33 cellular contexts compared by ENCODE assay signal in the genomic region with DNA sequence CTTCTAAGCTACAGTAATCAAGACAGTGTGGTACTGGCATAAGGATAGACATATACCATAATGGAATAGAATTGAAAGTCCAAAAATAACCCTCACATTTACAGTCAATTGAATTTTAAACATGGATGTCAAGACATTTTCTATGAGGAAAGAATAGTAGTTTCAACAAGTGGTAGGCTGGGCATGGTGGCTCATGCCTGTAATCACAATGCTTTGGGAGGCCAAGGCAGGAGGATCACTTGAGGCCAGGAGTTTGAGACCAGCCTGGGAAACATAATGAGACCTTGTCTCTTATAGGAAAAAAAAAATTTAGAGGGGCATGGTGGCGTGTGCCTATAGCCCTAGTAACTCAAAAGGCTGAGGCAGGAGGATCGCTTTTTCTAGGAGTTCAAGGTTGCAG.
DNase-seq lines count a peak whose midpoint lies in the region; ATAC-seq, FAIRE-seq and TF ChIP-seq lines count a peak whose summit lies in the region.
"Had no signal": no experiment of that assay in that cellular context is flagged by ENCODE, and none has a peak within 500 bp of the region (broad histone marks: within the 10 kb centered on the region; RNA-seq: fewer than 3 reads in every experiment).

No MANE protein-coding gene starts in this region.

- DNase-seq in activated naive CD4-positive, alpha-beta T cell treated with anti-CD3 and anti-CD28 coated beads, Interleukin-2, amount 10 ng/mL, durations not matched to agents 7 days and 5 days, result no peak
- DNase-seq in activated naive CD4-positive, alpha-beta T cell (lab: John Stamatoyannopoulos, UW), result no peak
- DNase-seq in GM12878 (ENCODE audit: low read depth, low spot score), result no peak
- no peak for DNase-seq in tibial nerve (ENCODE audit: low spot score in 2 of 2)
- DNase-seq: 8988T; ACHN; AML-193; BE2C; C1 segment of cervical spinal cord; Caco-2; Calu3; CD4-positive, alpha-beta memory T cell; CD4-positive, alpha-beta T cell; CD4-positive, CD25-positive, alpha-beta regulatory T cell; CD8-positive, alpha-beta memory T cell; CD8-positive, alpha-beta T cell; COR-L47; DMS 273 treated with DMSO at 0.1 percent for 48 hours; DMS153; DMS53; DMS79; DMS79 treated with DMSO at 0.1 percent for 48 hours; DND-41; EL had no signal

- intact Hi-C loops in GM12878 (cut with micrococcal nuclease; ENCODE audit: unreplicated experiment), result no loop called here

- no peaks in the 10 kb centered on the region for H3K79me2 ChIP-seq in GM12878 (ENCODE audit: control insufficient read depth, insufficient read depth, low read length)

- no peaks in the 10 kb centered on the region for H3K27me3 ChIP-seq in GM12878 (replicated peaks in 1 of 2; ENCODE audit: control insufficient read depth in 2 of 2, insufficient read depth in 2 of 2, low read length in 1 of 2)
- H3K27me3 ChIP-seq in tibial nerve, result no peaks in the 10 kb centered on the region
- H3K27me3 ChIP-seq: BE2C; BLaER1; BLaER1 treated with 17β-estradiol and CSF1 and Interleukin-3, amounts not matched to agents 10 nM and 100 nM had no signal

- no peak overlapping the region for H3K27ac ChIP-seq in GM12878 (ENCODE audit: control insufficient read depth, insufficient read depth)
- H3K27ac ChIP-seq in tibial nerve, result no peak overlapping the region
- H3K27ac ChIP-seq: 22Rv1; A549; BLaER1; BLaER1 treated with 17β-estradiol and CSF1 and Interleukin-3, amounts not matched to agents 10 nM and 100 nM; C4-2B had no signal

- SMC1A ChIA-PET in GM12878 (lab: Charles Lee; ENCODE audit: uncharacterized antibody, unreplicated experiment), result interaction anchor here (0.6 to 1.3 kb wide), 2 partner anchors 15 to 30 kb away, joined by 3 to 5 read pairs; no protein-coding TSS in a partner anchor

- H3K9me3 ChIP-seq in GM12878 (replicated peaks; ENCODE audit: control insufficient read depth, insufficient read depth, low read length) (no peaks in the 10 kb centered on the region), tibial nerve (no peaks in the 10 kb centered on the region)
- H3K9me3 ChIP-seq: A549, BE2C, BLaER1, Caco-2 had no signal

- no peak overlapping the region for H2AFZ ChIP-seq in GM12878 (ENCODE audit: control insufficient read depth, low read depth, low read length)

- H3K4me3 Mint-ChIP-seq in activated naive CD4-positive, alpha-beta T cell treated with anti-CD3 and anti-CD28 coated beads, Interleukin-2, amount 10 ng/mL, durations not matched to agents 7 days and 5 days, result no peak overlapping the region
- H3K4me3 Mint-ChIP-seq: B cell; CD14-positive monocyte; CD4-positive, alpha-beta memory T cell; CD4-positive, alpha-beta T cell; CD4-positive, CD25-positive, alpha-beta regulatory T cell; CD8-positive, alpha-beta memory T cell; CD8-positive, alpha-beta T cell had no signal

- WGBS in GM12878 (ENCODE audit: insufficient coverage, insufficient replicate concordance, low lambda C conversion rate, missing lambda C conversion rate), result 39% methylated on average over 2 of the region's 2 CpGs
- WGBS in tibial nerve, 2 donors, result 96 to 98% methylated on average over 2 of the region's 2 CpGs

- no peak for TF ChIP-seq EP300 in GM12878 (IDR thresholded peaks at IDR 0.05; ENCODE audit: borderline replicate concordance in 1 of 2, control insufficient read depth in 1 of 2, low read depth in 2 of 2, low read length in 2 of 2)
- TF ChIP-seq EP300 in tibial nerve (IDR thresholded peaks at IDR 0.05), result no peak

- H3K36me3 Mint-ChIP-seq in activated naive CD4-positive, alpha-beta T cell treated with anti-CD3 and anti-CD28 coated beads, Interleukin-2, amount 10 ng/mL, durations not matched to agents 7 days and 5 days, result no peaks in the 10 kb centered on the region

- no peak overlapping the region for H3K4me2 ChIP-seq in GM12878 (ENCODE audit: control insufficient read depth, insufficient read depth)
- H3K4me2 ChIP-seq: A549; BLaER1; BLaER1 treated with 17β-estradiol and CSF1 and Interleukin-3, amounts not matched to agents 10 nM and 100 nM had no signal

- no peaks in the 10 kb centered on the region for H3K36me3 ChIP-seq in GM12878 (ENCODE audit: control insufficient read depth in 2 of 2, insufficient read depth in 2 of 2, low read length in 1 of 2)
- H3K36me3 ChIP-seq in tibial nerve, result no peaks in the 10 kb centered on the region
- H3K36me3 ChIP-seq: BE2C; BLaER1; BLaER1 treated with 17β-estradiol and CSF1 and Interleukin-3, amounts not matched to agents 10 nM and 100 nM had no signal

- BruUV-seq in GM12878 (replicated peaks; lab: Mats Ljungman, UMichigan), result no TSS peak

- in situ Hi-C loops in GM12878 (cut with MboI), result no loop called here

- H3K4me3 ChIP-seq in GM12878, result no peak overlapping the region
- no peak overlapping the region for H3K4me3 ChIP-seq in tibial nerve
- H3K4me3 ChIP-seq: A549; BLaER1; BLaER1 treated with 17β-estradiol and CSF1 and Interleukin-3, amounts not matched to agents 10 nM and 100 nM had no signal

- TF ChIP-seq POLR2A in GM12878 (IDR thresholded peaks at IDR 0.05; ENCODE audit: low read depth, low read length), result no peak
- TF ChIP-seq POLR2A in tibial nerve (IDR thresholded peaks at IDR 0.05), result no peak

- no peaks in the 10 kb centered on the region for H4K20me1 ChIP-seq in GM12878 (ENCODE audit: control insufficient read depth, insufficient read depth)
- H4K20me1 ChIP-seq: BLaER1; BLaER1 treated with 17β-estradiol and CSF1 and Interleukin-3, amounts not matched to agents 10 nM and 100 nM had no signal

- CTCF ChIA-PET in activated naive CD4-positive, alpha-beta T cell treated with anti-CD3 and anti-CD28 coated beads, Interleukin-2, amount 10 ng/mL, durations not matched to agents 7 days and 5 days (lab: Charles Lee), result interaction anchor here (0.6 to 1.0 kb wide), 2 partner anchors 16 to 268 kb away, joined by 3 read pairs; no protein-coding TSS in a partner anchor
- CTCF ChIA-PET in GM12878 (lab: Yijun Ruan, JAX), result no interaction called here

- POLR2A ChIA-PET in GM12878 (lab: Charles Lee), result interaction anchor here (0.7 kb wide), 1 partner anchor 54 kb away, joined by 8 read pairs; no protein-coding TSS in a partner anchor

- ATAC-seq in GM12878, result no peak
- ATAC-seq: A549; CD8-positive, alpha-beta T cell had no signal

- H3K4me1 ChIP-seq in GM12878 (ENCODE audit: control insufficient read depth, insufficient read depth, low read length) (peaks cover 14% of the 10 kb centered on the region; the same call in 1 of the 2 replicates), tibial nerve (peaks cover 0 to 4% (median 0%) of the 10 kb centered on the region in 4 donors)
- H3K4me1 ChIP-seq: Caco-2 had no signal

- H3K27ac Mint-ChIP-seq in activated naive CD4-positive, alpha-beta T cell treated with anti-CD3 and anti-CD28 coated beads, Interleukin-2, amount 10 ng/mL, durations not matched to agents 7 days and 5 days, result peak overlapping the region; percentile 3
- H3K27ac Mint-ChIP-seq: B cell; CD14-positive monocyte; CD4-positive, alpha-beta memory T cell; CD4-positive, alpha-beta T cell; CD8-positive, alpha-beta T cell had no signal

- H3K27me3 Mint-ChIP-seq in activated naive CD4-positive, alpha-beta T cell treated with anti-CD3 and anti-CD28 coated beads, Interleukin-2, amount 10 ng/mL, durations not matched to agents 7 days and 5 days, result no peaks in the 10 kb centered on the region
- H3K27me3 Mint-ChIP-seq: B cell; CD4-positive, alpha-beta memory T cell; CD4-positive, alpha-beta T cell; CD4-positive, CD25-positive, alpha-beta regulatory T cell; CD8-positive, alpha-beta memory T cell had no signal

- RAD21 ChIA-PET in GM12878 (lab: Charles Lee; ENCODE audit: unreplicated experiment), result no interaction called here

- no peak overlapping the region for H3K9ac ChIP-seq in GM12878 (ENCODE audit: control insufficient read depth, insufficient read depth, low read length)
- H3K9ac ChIP-seq: BLaER1; BLaER1 treated with 17β-estradiol and CSF1 and Interleukin-3, amounts not matched to agents 10 nM and 100 nM had no signal

- H3K9me3 Mint-ChIP-seq in activated naive CD4-positive, alpha-beta T cell treated with anti-CD3 and anti-CD28 coated beads, Interleukin-2, amount 10 ng/mL, durations not matched to agents 7 days and 5 days, result peaks cover 2% of the 10 kb centered on the region
- H3K9me3 Mint-ChIP-seq: CD4-positive, alpha-beta memory T cell; CD4-positive, alpha-beta T cell; CD8-positive, alpha-beta memory T cell; CD8-positive, alpha-beta T cell had no signal

- TF ChIP-seq CTCF in GM12878 (IDR thresholded peaks at IDR 0.05 in 2 of 3, conservative IDR thresholded peaks at IDR 0.05 in 1 of 3; ENCODE audit: control insufficient read depth in 2 of 3, extremely low read depth in 1 of 3, insufficient read depth in 1 of 3, low read depth in 3 of 3, low read length in 3 of 3) (no peak), tibial nerve (IDR thresholded peaks at IDR 0.05) (no peak)

- no peak for TF ChIP-seq RAD21 in GM12878 (IDR thresholded peaks at IDR 0.05; ENCODE audit: insufficient read depth, low read depth, low read length)

- no peak for FAIRE-seq in GM12878 (lab: Jason Lieb, UNC)
- FAIRE-seq: A204.1, A549, D721Med had no signal

- H3K4me1 Mint-ChIP-seq in activated naive CD4-positive, alpha-beta T cell treated with anti-CD3 and anti-CD28 coated beads, Interleukin-2, amount 10 ng/mL, durations not matched to agents 7 days and 5 days, result peaks cover 14% of the 10 kb centered on the region
- H3K4me1 Mint-ChIP-seq: CD14-positive monocyte; CD8-positive, alpha-beta memory T cell had no signal

TF ChIP-seq in GM12878, 131 proteins besides CTCF, POLR2A, EP300 and RAD21:
- TF ChIP-seq SUPT20H (IDR thresholded peaks at IDR 0.05; ENCODE audit: borderline replicate concordance, control insufficient read depth, low read depth, low read length) (no peak), NFXL1 (IDR thresholded peaks at IDR 0.05; ENCODE audit: borderline replicate concordance) (peak; percentile 57; the same call in 1 of the 2 replicates)
TF ChIP-seq in GM12878: peak in this region for 1.
